8 cellular contexts compared by ENCODE assay signal in genomic region chr2:129224022-129224421, GRCh38.
"Had no signal": no experiment of that assay in that cellular context is flagged by ENCODE, and none has a peak within 500 bp of the region (broad histone marks: within the 10 kb centered on the region; RNA-seq: fewer than 3 reads in every experiment).

No MANE protein-coding gene starts in this region.

- H3K4me3 ChIP-seq: GM23248, HAP-1 had no signal

- H3K27ac Mint-ChIP-seq: IgD-negative memory B cell had no signal

- H3K9me3 ChIP-seq: HAP-1 had no signal

- H3K9me3 Mint-ChIP-seq: IgD-negative memory B cell had no signal

- H3K4me3 Mint-ChIP-seq: IgD-negative memory B cell had no signal

- H3K27me3 Mint-ChIP-seq: IgD-negative memory B cell had no signal

- H3K9ac ChIP-seq: GM23248 had no signal

- ATAC-seq: HCT116 had no signal

- H2AFZ ChIP-seq: GM23248 had no signal

- H3K27ac ChIP-seq: GM23248, HL-60 had no signal

- H3K36me3 ChIP-seq: HAP-1 had no signal

- H3K4me1 ChIP-seq: HAP-1 had no signal

- DNase-seq: GM23248, GOT3, H7, KBM-7 had no signal

- H3K36me3 Mint-ChIP-seq: IgD-negative memory B cell had no signal

- H3K4me1 Mint-ChIP-seq: IgD-negative memory B cell had no signal
